In the genomic region with DNA sequence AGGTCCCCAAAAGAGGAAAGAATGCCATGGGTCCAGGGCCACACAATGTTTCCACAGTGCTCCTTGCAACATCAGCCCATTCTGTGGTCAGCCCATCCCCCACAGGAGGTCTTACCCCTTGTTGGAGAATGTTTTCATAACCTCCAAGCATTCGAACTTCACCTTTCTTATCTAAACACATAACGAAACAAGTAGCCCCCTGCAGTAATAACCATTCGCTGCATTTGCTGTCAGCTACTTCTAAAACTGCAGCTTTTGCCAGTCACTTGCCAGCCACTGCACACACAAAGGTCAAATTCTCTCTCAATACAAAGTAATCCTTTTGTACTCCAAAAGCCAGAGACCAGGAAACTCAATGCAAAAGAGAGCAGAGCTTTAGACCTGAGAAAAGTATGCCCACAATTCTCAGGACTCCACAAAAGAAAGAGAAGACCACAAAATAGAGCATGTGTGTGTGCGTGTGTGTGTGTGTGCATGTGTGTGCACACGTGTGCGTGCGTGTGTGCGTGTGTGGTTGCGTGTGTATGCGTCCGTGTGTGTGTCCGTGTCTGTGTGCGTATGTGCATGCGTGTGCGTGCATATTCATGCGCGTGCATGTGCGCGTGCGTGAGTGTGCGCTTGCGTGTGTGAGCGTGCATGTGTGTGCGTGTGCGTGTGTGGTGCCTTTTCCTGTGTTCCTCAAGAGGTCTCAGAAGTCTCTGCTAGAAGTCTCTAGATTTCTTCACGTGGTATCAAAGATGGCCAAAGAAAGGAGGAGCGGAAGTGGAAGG, we compare ENCODE assay signal across 17 cellular contexts. TPM values are rescaled to one million over a fixed set of nuclear protein-coding genes. Genes with fewer than 3 reads are reported as not detected.
DNase-seq lines count a peak whose midpoint lies in the region; ATAC-seq, FAIRE-seq and TF ChIP-seq lines count a peak whose summit lies in the region.
"Had no signal": no experiment of that assay in that cellular context is flagged by ENCODE, and none has a peak within 500 bp of the region (broad histone marks: within the 10 kb centered on the region; RNA-seq: fewer than 3 reads in every experiment).

No MANE protein-coding gene starts in this region.

- H3K4me1 Mint-ChIP-seq in naive thymus-derived CD8-positive, alpha-beta T cell = peaks cover 13 to 36% (median 31%) of the 10 kb centered on the region in 4 donors

- TF ChIP-seq POLR2A in transverse colon (IDR thresholded peaks at IDR 0.05) = no peak

- POLR2A ChIA-PET in naive thymus-derived CD8-positive, alpha-beta T cell (lab: Charles Lee) = interaction anchor here (0.6 to 1.0 kb wide), 6 partner anchors 8 to 196 kb away, joined by 3 to 4 read pairs (median 4); no protein-coding TSS in a partner anchor

- H3K36me3 Mint-ChIP-seq in naive thymus-derived CD8-positive, alpha-beta T cell = no peaks in the 10 kb centered on the region

- FAIRE-seq in bronchial epithelial cell (lab: Jason Lieb, UNC) (peak; percentile 23), RCC 7860 (lab: Jason Lieb, UNC) (no peak)
- FAIRE-seq: endometrium had no signal

- WGBS in transverse colon (ENCODE audit: low coverage in 1 of 2), 2 donors = 93 to 94% methylated on average over 25 to 27 of the region's 27 CpGs

- H3K4me1 ChIP-seq in transverse colon = no peaks in the 10 kb centered on the region
- H3K4me1 ChIP-seq: lower lobe of right lung had no signal

- peaks cover 0 to 13% (median 5%) of the 10 kb centered on the region in 9 donors for H3K9me3 Mint-ChIP-seq in naive thymus-derived CD8-positive, alpha-beta T cell

- H3K27ac ChIP-seq in transverse colon = no peak overlapping the region
- H3K27ac ChIP-seq: lower lobe of right lung had no signal

- TF ChIP-seq EP300 in transverse colon (IDR thresholded peaks at IDR 0.05; ENCODE audit: low read depth) = no peak

- H3K27me3 ChIP-seq in bronchial epithelial cell (ENCODE audit: control insufficient read depth, insufficient read depth, low read length) (no peaks in the 10 kb centered on the region), transverse colon (no peaks in the 10 kb centered on the region)

- H3K36me3 ChIP-seq in bronchial epithelial cell (ENCODE audit: control insufficient read depth, insufficient read depth, low read length) (no peaks in the 10 kb centered on the region), transverse colon (no peaks in the 10 kb centered on the region)
- H3K36me3 ChIP-seq: lower lobe of right lung had no signal

- H3K4me3 ChIP-seq in bronchial epithelial cell (ENCODE audit: low read depth, low read length) (no peak overlapping the region), transverse colon (no peak overlapping the region)
- H3K4me3 ChIP-seq: lower lobe of right lung had no signal

- peak; percentile 31 for DNase-seq in GF-D8 (lab: John Stamatoyannopoulos, UW)
- peak; percentile 37 for DNase-seq in NOMO-1 treated with dmso at 0.1 percent for 144 hours (lab: John Stamatoyannopoulos, UW; ENCODE audit: unreplicated experiment)
- DNase-seq in bronchial epithelial cell (ENCODE audit: low read depth) = no peak
- DNase-seq in naive thymus-derived CD8-positive, alpha-beta T cell = no peak
- DNase-seq in RCC 7860 (ENCODE audit: low spot score) = no peak
- no peak for DNase-seq in COLO829 (ENCODE audit: low spot score)
- DNase-seq in transverse colon = no peak
- DNase-seq: foreskin fibroblast, KG1, lower lobe of right lung, NCI-H1417 treated with DMSO at 0.1 percent for 48 hours, NCI-H524 treated with DMSO at 0.1 percent for 48 hours, retina, T-helper 1 cell had no signal

- intact Hi-C loops in transverse colon (cut with DNase I; ENCODE audit: low total_unique reads) = loop anchor here (1.0 kb wide), 1 partner anchor 48 kb away; no protein-coding TSS in a partner anchor

- peaks cover 14 to 16% of the 10 kb centered on the region in 2 donors for H3K9me3 ChIP-seq in transverse colon

- in situ Hi-C loops in transverse colon (cut with MboI; ENCODE audit: low pct_ligation_motif_present in 1 of 4, low pct_unique_long_range_greater_than_20kb in 1 of 4, low sequenced_read_pairs in 3 of 4) = no loop called here

- no peaks in the 10 kb centered on the region for H3K27me3 Mint-ChIP-seq in naive thymus-derived CD8-positive, alpha-beta T cell

- peak overlapping the region in 6 of 10 donors; percentile 7 to 66 (median 34) for H3K27ac Mint-ChIP-seq in naive thymus-derived CD8-positive, alpha-beta T cell
- H3K27ac Mint-ChIP-seq: nephron had no signal

- ATAC-seq in naive thymus-derived CD8-positive, alpha-beta T cell = no peak
- ATAC-seq in GM18867 (IDR thresholded peaks at IDR 0.05; ENCODE audit: unreplicated experiment) = no peak
- ATAC-seq: lower lobe of right lung had no signal

- H3K4me3 Mint-ChIP-seq in naive thymus-derived CD8-positive, alpha-beta T cell = no peak overlapping the region
- H3K4me3 Mint-ChIP-seq: nephron had no signal

- TF ChIP-seq CTCF in bronchial epithelial cell (IDR thresholded peaks at IDR 0.05; ENCODE audit: insufficient read depth, low read length, severe bottlenecking) (no peak), transverse colon (IDR thresholded peaks at IDR 0.05) (no peak)

RNA-seq across cellular contexts. Expression of a gene that starts 31.7 kb away (rescaled TPM):
- total RNA-seq in bronchial epithelial cell = 0.26 TPM in 2 replicates
- total RNA-seq in naive thymus-derived CD8-positive, alpha-beta T cell = 1 to 10 TPM in 1 of 2 experiments, under 1 TPM in 1; 0.85 to 1.4 TPM
- polyA plus RNA-seq in naive thymus-derived CD8-positive, alpha-beta T cell = 1 to 10 TPM; 3.9 to 5.1 (median 4.0) TPM
- total RNA-seq in transverse colon = 1 to 10 TPM; 1.4 to 8.0 (median 5.6) TPM

RNA-seq across cellular contexts. Expression of a gene that starts 57.5 kb away (rescaled TPM):
- 57.7 and 101 TPM in 2 replicates for total RNA-seq in bronchial epithelial cell
- 100 to 1,000 TPM; 142 to 158 TPM for total RNA-seq in naive thymus-derived CD8-positive, alpha-beta T cell
- polyA plus RNA-seq in naive thymus-derived CD8-positive, alpha-beta T cell = 10 to 100 TPM; 19.5 to 31.0 (median 26.7) TPM
- 100 to 1,000 TPM in 1 of 4 donors, 10 to 100 TPM in 3; 79.2 to 169 (median 92.1) TPM for total RNA-seq in transverse colon

Comparison
In these comparisons a context has a peak if more than half of its experiments do, and no peak if none do; other contexts are left out.
1. DNase-seq: peak in GF-D8 (single experiment) and NOMO-1 treated with dmso at 0.1 percent for 144 hours (single experiment); none in bronchial epithelial cell (single experiment), naive thymus-derived CD8-positive, alpha-beta T cell (0 of 10), RCC 7860 (single experiment), COLO829 (single experiment) and transverse colon (single experiment).